Comparison of ENCODE assay signal across 14 cellular contexts in the genomic region with DNA sequence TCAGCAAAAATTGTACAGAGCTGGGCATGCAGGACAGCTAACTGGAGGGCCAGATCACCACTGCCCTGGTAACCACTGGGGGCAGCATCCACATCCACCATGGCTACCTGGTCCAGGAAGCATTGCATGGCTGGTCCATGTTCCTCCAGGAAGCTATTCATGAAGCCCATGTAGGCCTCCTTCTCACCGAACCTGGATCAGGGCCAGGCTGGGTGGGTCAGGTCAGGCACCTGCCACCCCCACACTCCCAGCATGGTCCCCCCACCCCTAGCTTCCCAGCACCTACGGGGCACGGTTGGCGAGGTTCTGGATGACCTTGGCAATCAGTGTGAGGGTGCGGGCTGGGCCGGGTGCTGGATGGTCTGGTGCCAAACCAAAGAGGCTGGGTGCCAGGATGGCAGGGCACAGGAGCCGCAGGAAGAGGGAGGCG. TPM values are rescaled to one million over a fixed set of nuclear protein-coding genes. Genes with fewer than 3 reads are reported as not detected.
DNase-seq lines count a peak whose midpoint lies in the region; ATAC-seq, FAIRE-seq and TF ChIP-seq lines count a peak whose summit lies in the region.
"Had no signal": no experiment of that assay in that cellular context is flagged by ENCODE, and none has a peak within 500 bp of the region (broad histone marks: within the 10 kb centered on the region; RNA-seq: fewer than 3 reads in every experiment).

No MANE protein-coding gene starts in this region.

- H3K36me3 Mint-ChIP-seq in chondrocyte (ENCODE audit: low read depth) (no peaks in the 10 kb centered on the region), nephron (ENCODE audit: low read depth) (peaks cover 4% of the 10 kb centered on the region)

- no peak overlapping the region for H2AFZ ChIP-seq in mammary epithelial cell (ENCODE audit: low read depth, low read length)

- no peaks in the 10 kb centered on the region for H4K20me1 ChIP-seq in mammary epithelial cell (ENCODE audit: insufficient read depth, low read length)

- DNase-seq in BE2C (no peak), HuH-7.5 (ENCODE audit: low spot score) (peak; percentile 90), chondrocyte (ENCODE audit: low spot score) (no peak), AG08396 (ENCODE audit: low spot score) (no peak), mammary epithelial cell (no peak), RCC 7860 (ENCODE audit: low spot score) (no peak)
- DNase-seq: activated T-cell treated with anti-CD3 and anti-CD28 coated beads for 4 hours; CD4-positive, alpha-beta memory T cell; NCI-H1092 treated with DMSO at 0.1 percent for 48 hours; retina had no signal

- CTCF ChIA-PET in mammary epithelial cell (lab: Charles Lee; ENCODE audit: low non-redundant PET): interaction anchor here (0.6 kb wide), 1 partner anchor 60 kb away, joined by 6 read pairs; no protein-coding TSS in a partner anchor

- FAIRE-seq in RCC 7860 (lab: Jason Lieb, UNC): no peak
- FAIRE-seq: endometrium had no signal

- H3K27me3 ChIP-seq in BE2C (peaks cover 24% of the 10 kb centered on the region), mammary epithelial cell (ENCODE audit: insufficient read depth, low read length) (peaks cover 14% of the 10 kb centered on the region)

- H3K9ac ChIP-seq in mammary epithelial cell (ENCODE audit: insufficient read depth, low read length): no peak overlapping the region

- no TSS peak for BruUV-seq in mammary epithelial cell (replicated peaks; lab: Mats Ljungman, UMichigan)

- H3K9me3 Mint-ChIP-seq in chondrocyte (ENCODE audit: low read depth): no peaks in the 10 kb centered on the region
- H3K9me3 Mint-ChIP-seq in nephron: no peaks in the 10 kb centered on the region

- TF ChIP-seq CTCF in BE2C (IDR thresholded peaks at IDR 0.05; ENCODE audit: low read depth, low read length) (peak; percentile 32), chondrocyte (IDR thresholded peaks at IDR 0.05) (peak; percentile 57), nephron (IDR thresholded peaks at IDR 0.05; ENCODE audit: unreplicated experiment in 3 of 3) (peak in 1 of 3 experiments; percentile 13), mammary epithelial cell (conservative IDR thresholded peaks at IDR 0.05 in 1 of 2, IDR thresholded peaks at IDR 0.05 in 1 of 2; ENCODE audit: extremely low read depth in 1 of 2, insufficient read depth in 1 of 2, low read depth in 1 of 2, low read length in 2 of 2) (peak in 1 of 2 donors; percentile 23)

- WGBS in mammary epithelial cell (ENCODE audit: low coverage, missing lambda C conversion rate): 43% methylated on average over 4 of the region's 8 CpGs

- H3K9me3 ChIP-seq in BE2C (no peaks in the 10 kb centered on the region), mammary epithelial cell (replicated peaks; ENCODE audit: insufficient read depth, low read length) (no peaks in the 10 kb centered on the region)

- H3K4me3 Mint-ChIP-seq in chondrocyte (ENCODE audit: unreplicated experiment): no peak overlapping the region
- H3K4me3 Mint-ChIP-seq in nephron: peak overlapping the region; percentile 46 to 74 (median 69)
- H3K4me3 Mint-ChIP-seq: CD4-positive, alpha-beta memory T cell had no signal

- peaks cover 30% of the 10 kb centered on the region for H3K27me3 Mint-ChIP-seq in chondrocyte (ENCODE audit: low read depth)
- peaks cover 68% of the 10 kb centered on the region for H3K27me3 Mint-ChIP-seq in nephron (ENCODE audit: low read depth)
- H3K27me3 Mint-ChIP-seq: CD4-positive, alpha-beta memory T cell had no signal

- no peak overlapping the region for H3K4me2 ChIP-seq in mammary epithelial cell (ENCODE audit: insufficient read depth, low read depth, low read length)

- H3K4me3 ChIP-seq in BE2C (ENCODE audit: low read depth, low read length) (no peak overlapping the region), mammary epithelial cell (replicated peaks in 1 of 3; ENCODE audit: insufficient read depth in 1 of 3, low read depth in 2 of 3, low read length in 3 of 3) (no peak overlapping the region)

- H3K27ac Mint-ChIP-seq in chondrocyte (ENCODE audit: unreplicated experiment) (no peak overlapping the region), nephron (no peak overlapping the region)

- H3K4me1 ChIP-seq in BE2C (peaks cover 5% of the 10 kb centered on the region), mammary epithelial cell (ENCODE audit: insufficient read depth, low read length) (peaks cover 14% of the 10 kb centered on the region)

- no peak overlapping the region for H3K27ac ChIP-seq in mammary epithelial cell (ENCODE audit: insufficient read depth, low read depth, low read length)

- H3K79me2 ChIP-seq in mammary epithelial cell (ENCODE audit: insufficient read depth, low read length): no peaks in the 10 kb centered on the region

- dilution Hi-C loops in mammary epithelial cell (cut with HindIII; ENCODE audit: low sequenced_read_pairs): no loop called here

- intact Hi-C loops in mammary epithelial cell (cut with micrococcal nuclease): no loop called here

- H3K4me1 Mint-ChIP-seq in chondrocyte (ENCODE audit: low read depth) (peaks cover 13% of the 10 kb centered on the region), nephron (peaks cover 8% of the 10 kb centered on the region)

- no peak for ATAC-seq in GM19395 (IDR thresholded peaks at IDR 0.05; ENCODE audit: unreplicated experiment)

- H3K36me3 ChIP-seq in BE2C (no peaks in the 10 kb centered on the region), mammary epithelial cell (ENCODE audit: insufficient read depth, low read length) (no peaks in the 10 kb centered on the region)

- in situ Hi-C loops in mammary epithelial cell (cut with MboI; ENCODE audit: low sequenced_read_pairs in 2 of 2): loop anchor here in 1 of 2 donors (10.0 kb wide), 1 partner anchor 100 kb away; no protein-coding TSS in a partner anchor

RNA-seq across cellular contexts. Expression of a gene that starts 4.6 kb away (rescaled TPM):
- 119 TPM for polyA plus RNA-seq in BE2C (2012; ENCODE audit: insufficient read depth, insufficient read length, low read depth)
- total RNA-seq in chondrocyte: 50.6 to 54.0 TPM (median 52.4 TPM) in 3 replicates
- 10 to 100 TPM in 1 of 2 donors, 1 to 10 TPM in 1; 8.8 to 39.6 TPM for total RNA-seq in mammary epithelial cell
- 14.0 TPM for polyA plus RNA-seq in mammary epithelial cell
- 5.2 TPM for polyA minus RNA-seq in mammary epithelial cell

RNA-seq across cellular contexts. Expression of a gene that starts 10.0 kb away (rescaled TPM):
- polyA plus RNA-seq in BE2C (2012; ENCODE audit: insufficient read depth, insufficient read length, low read depth): not detected
- total RNA-seq in chondrocyte (0.05 TPM in 1 of 3 replicates, not detected in the others), mammary epithelial cell (not detected)
- polyA plus RNA-seq in mammary epithelial cell: not detected
- polyA minus RNA-seq in mammary epithelial cell: not detected
- total RNA-seq: NCI-H460 had no signal

RNA-seq across cellular contexts. Expression of a gene that starts 24.9 kb away (rescaled TPM):
- polyA plus RNA-seq in BE2C (2012; ENCODE audit: insufficient read depth, insufficient read length, low read depth): not detected
- not detected in 3 replicates for total RNA-seq in chondrocyte
- not detected for total RNA-seq in mammary epithelial cell
- polyA plus RNA-seq in mammary epithelial cell: not detected
- polyA minus RNA-seq in mammary epithelial cell: not detected
- total RNA-seq: NCI-H460 had no signal

RNA-seq across cellular contexts. Expression of a gene that starts 35.6 kb away (rescaled TPM):
- 405 TPM for polyA plus RNA-seq in BE2C (2012; ENCODE audit: insufficient read depth, insufficient read length, low read depth)
- total RNA-seq in chondrocyte (69.5 to 103 TPM (median 76.0 TPM) in 3 replicates), mammary epithelial cell (10 to 100 TPM; 55.0 to 75.9 TPM)
- polyA plus RNA-seq in mammary epithelial cell: 24.6 TPM
- polyA minus RNA-seq in mammary epithelial cell: 47.1 TPM

RNA-seq across cellular contexts. Expression of a gene that starts 53.9 kb away (rescaled TPM):
- polyA plus RNA-seq in BE2C (2012; ENCODE audit: insufficient read depth, insufficient read length, low read depth): not detected
- total RNA-seq in chondrocyte (not detected in 3 replicates), mammary epithelial cell (not detected)
- 0.05 TPM for polyA plus RNA-seq in mammary epithelial cell
- not detected for polyA minus RNA-seq in mammary epithelial cell
- total RNA-seq: NCI-H460 had no signal
